6 cellular contexts compared by ENCODE assay signal in genomic region chr1:226342656-226343055, GRCh38.
"Had no signal": no experiment of that assay in that cellular context is flagged by ENCODE, and none has a peak within 500 bp of the region (broad histone marks: within the 10 kb centered on the region; RNA-seq: fewer than 3 reads in every experiment).

No MANE protein-coding gene starts in this region.

- ATAC-seq: GM12878 had no signal

- H3K4me3 ChIP-seq: GM12878 had no signal

- DNase-seq: GDM1, GF-D8 had no signal

- FAIRE-seq: G401.6, GM12878, GM12892, GM18507 had no signal
